Comparison of ENCODE assay signal across 9 cellular contexts in the genomic region with DNA sequence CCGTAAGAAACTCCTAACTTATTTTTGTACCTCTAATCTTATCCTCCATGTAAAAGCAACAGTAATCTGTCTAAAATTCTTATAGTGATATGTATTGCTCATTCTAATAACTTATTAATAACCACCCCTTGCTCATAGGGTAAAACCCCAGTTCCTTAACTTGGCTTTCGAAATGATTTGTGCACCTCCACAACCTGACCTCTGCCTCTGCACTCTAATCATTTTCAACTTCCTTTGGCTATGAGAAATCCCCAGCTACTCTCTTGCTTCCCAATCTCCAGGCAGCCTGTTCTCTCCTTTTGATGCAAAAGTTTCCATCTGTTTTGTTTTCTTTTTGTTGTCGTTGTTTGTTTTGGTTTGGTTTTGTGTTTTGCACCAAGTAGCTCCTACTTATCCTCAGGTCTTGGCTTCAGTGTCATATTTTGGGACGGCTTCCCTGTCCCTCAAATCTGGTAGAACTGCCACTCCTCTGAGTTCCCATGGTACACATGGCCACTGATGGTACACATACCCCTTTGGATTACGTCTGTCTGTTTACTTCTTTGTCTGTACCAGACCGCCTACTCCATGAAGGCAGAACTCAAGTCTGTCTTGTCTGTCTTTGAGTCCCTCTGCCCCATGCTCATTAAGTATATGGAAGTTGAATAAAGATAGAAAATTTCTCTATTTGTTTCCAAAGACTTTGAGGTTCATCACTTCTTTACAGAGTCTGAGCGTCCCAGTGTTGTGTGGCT.
DNase-seq lines count a peak whose midpoint lies in the region; ATAC-seq and TF ChIP-seq lines count a peak whose summit lies in the region.
"Had no signal": no experiment of that assay in that cellular context is flagged by ENCODE, and none has a peak within 500 bp of the region (broad histone marks: within the 10 kb centered on the region; RNA-seq: fewer than 3 reads in every experiment).

No MANE protein-coding gene starts in this region.

- peaks cover 2% of the 10 kb centered on the region for H3K9me3 Mint-ChIP-seq in activated CD8-positive, alpha-beta memory T cell treated with anti-CD3 and anti-CD28 coated beads, Interleukin-2, amount 10 ng/mL, durations not matched to agents 7 days and 5 days (ENCODE audit: low read depth)
- no peaks in the 10 kb centered on the region for H3K9me3 Mint-ChIP-seq in stimulated activated memory B cell treated with anti-CD40 and anti-IgM and Interleukin-4, amounts not matched to agents 10 μg/mL and 1 μg/mL and 100 μg/mL, for 72 hours
- no peaks in the 10 kb centered on the region for H3K9me3 Mint-ChIP-seq in CD8-positive, alpha-beta T cell

- no peak overlapping the region for H3K27ac ChIP-seq in CD8-positive, alpha-beta T cell (ENCODE audit: low read depth, low read length)

- ATAC-seq in activated CD8-positive, alpha-beta memory T cell treated with anti-CD3 and anti-CD28 coated beads, Interleukin-2, amount 10 ng/mL, durations not matched to agents 7 days and 5 days: peak; percentile 79
- ATAC-seq in GM21619 (IDR thresholded peaks at IDR 0.05; ENCODE audit: unreplicated experiment) (peak; percentile 95), HG03196 (IDR thresholded peaks at IDR 0.05; ENCODE audit: unreplicated experiment) (peak; percentile 95)
- peak; percentile 86 for ATAC-seq in stimulated activated memory B cell treated with anti-CD40 and anti-IgM and Interleukin-4, amounts not matched to agents 10 μg/mL and 1 μg/mL and 100 μg/mL, for 72 hours
- no peak for ATAC-seq in CD8-positive, alpha-beta T cell

- H3K9me3 ChIP-seq in CD8-positive, alpha-beta T cell (ENCODE audit: low read length): no peaks in the 10 kb centered on the region

- H3K4me3 ChIP-seq in CD8-positive, alpha-beta T cell (ENCODE audit: low read depth, low read length): no peak overlapping the region

- DNase-seq in activated CD8-positive, alpha-beta memory T cell treated with anti-CD3 and anti-CD28 coated beads, Interleukin-2, amount 10 ng/mL, durations not matched to agents 7 days and 5 days: peak; percentile 45
- no peak for DNase-seq in activated CD8-positive, alpha-beta memory T cell treated with anti-CD3 and anti-CD28 coated beads, Interleukin-2, amount 50 U/mL, for 4 hours
- DNase-seq in CD8-positive, alpha-beta T cell: no peak
- DNase-seq in DMS153 (lab: John Stamatoyannopoulos, UW): no peak
- no peak for DNase-seq in iPS-NIHi11 (ENCODE audit: low spot score)
- DNase-seq: NCI-H82 had no signal

- H3K27me3 Mint-ChIP-seq in activated CD8-positive, alpha-beta memory T cell treated with anti-CD3 and anti-CD28 coated beads, Interleukin-2, amount 10 ng/mL, durations not matched to agents 7 days and 5 days: no peaks in the 10 kb centered on the region
- H3K27me3 Mint-ChIP-seq in stimulated activated memory B cell treated with anti-CD40 and anti-IgM and Interleukin-4, amounts not matched to agents 10 μg/mL and 1 μg/mL and 100 μg/mL, for 72 hours: no peaks in the 10 kb centered on the region
- no peaks in the 10 kb centered on the region for H3K27me3 Mint-ChIP-seq in CD8-positive, alpha-beta T cell (ENCODE audit: low read depth)

- peaks cover 14% of the 10 kb centered on the region for H3K4me1 ChIP-seq in CD8-positive, alpha-beta T cell (ENCODE audit: insufficient read depth, low read length)

- no peaks in the 10 kb centered on the region for H3K36me3 ChIP-seq in CD8-positive, alpha-beta T cell (ENCODE audit: insufficient read depth, low read length)

- peak overlapping the region; percentile 53 for H3K27ac Mint-ChIP-seq in activated CD8-positive, alpha-beta memory T cell treated with anti-CD3 and anti-CD28 coated beads, Interleukin-2, amount 10 ng/mL, durations not matched to agents 7 days and 5 days
- H3K27ac Mint-ChIP-seq in stimulated activated memory B cell treated with anti-CD40 and anti-IgM and Interleukin-4, amounts not matched to agents 10 μg/mL and 1 μg/mL and 100 μg/mL, for 72 hours: peak overlapping the region; percentile 93
- H3K27ac Mint-ChIP-seq in CD8-positive, alpha-beta T cell: no peak overlapping the region

- POLR2A ChIA-PET in CD8-positive, alpha-beta T cell (lab: Charles Lee): no interaction called here

- H3K27me3 ChIP-seq in CD8-positive, alpha-beta T cell (ENCODE audit: insufficient read depth, low read length): no peaks in the 10 kb centered on the region

- no peak for TF ChIP-seq CTCF in CD8-positive, alpha-beta T cell (IDR thresholded peaks at IDR 0.05)

- CTCF ChIA-PET in activated CD8-positive, alpha-beta memory T cell treated with anti-CD3 and anti-CD28 coated beads, Interleukin-2, amount 10 ng/mL, durations not matched to agents 7 days and 5 days (lab: Charles Lee): no interaction called here
- CTCF ChIA-PET in CD8-positive, alpha-beta T cell (lab: Charles Lee): interaction anchor here (1.0 kb wide), 1 partner anchor 251 kb away, joined by 3 read pairs; no protein-coding TSS in a partner anchor

- H3K36me3 Mint-ChIP-seq in activated CD8-positive, alpha-beta memory T cell treated with anti-CD3 and anti-CD28 coated beads, Interleukin-2, amount 10 ng/mL, durations not matched to agents 7 days and 5 days: peaks cover 5% of the 10 kb centered on the region
- H3K36me3 Mint-ChIP-seq in stimulated activated memory B cell treated with anti-CD40 and anti-IgM and Interleukin-4, amounts not matched to agents 10 μg/mL and 1 μg/mL and 100 μg/mL, for 72 hours: no peaks in the 10 kb centered on the region
- H3K36me3 Mint-ChIP-seq in CD8-positive, alpha-beta T cell: no peaks in the 10 kb centered on the region

- intact Hi-C loops in CD8-positive, alpha-beta T cell (cut with DNase I, micrococcal nuclease): no loop called here

- H3K4me3 Mint-ChIP-seq in activated CD8-positive, alpha-beta memory T cell treated with anti-CD3 and anti-CD28 coated beads, Interleukin-2, amount 10 ng/mL, durations not matched to agents 7 days and 5 days: peak overlapping the region; percentile 1
- H3K4me3 Mint-ChIP-seq in stimulated activated memory B cell treated with anti-CD40 and anti-IgM and Interleukin-4, amounts not matched to agents 10 μg/mL and 1 μg/mL and 100 μg/mL, for 72 hours: peak overlapping the region; percentile 64
- no peak overlapping the region for H3K4me3 Mint-ChIP-seq in CD8-positive, alpha-beta T cell

- H3K4me1 Mint-ChIP-seq in activated CD8-positive, alpha-beta memory T cell treated with anti-CD3 and anti-CD28 coated beads, Interleukin-2, amount 10 ng/mL, durations not matched to agents 7 days and 5 days: peaks cover 37% of the 10 kb centered on the region
- H3K4me1 Mint-ChIP-seq in stimulated activated memory B cell treated with anti-CD40 and anti-IgM and Interleukin-4, amounts not matched to agents 10 μg/mL and 1 μg/mL and 100 μg/mL, for 72 hours: peaks cover 66% of the 10 kb centered on the region
- H3K4me1 Mint-ChIP-seq in CD8-positive, alpha-beta T cell (ENCODE audit: low read depth): peaks cover 27% of the 10 kb centered on the region
